ENCODE assay signal across 15 cellular contexts in the genomic region with DNA sequence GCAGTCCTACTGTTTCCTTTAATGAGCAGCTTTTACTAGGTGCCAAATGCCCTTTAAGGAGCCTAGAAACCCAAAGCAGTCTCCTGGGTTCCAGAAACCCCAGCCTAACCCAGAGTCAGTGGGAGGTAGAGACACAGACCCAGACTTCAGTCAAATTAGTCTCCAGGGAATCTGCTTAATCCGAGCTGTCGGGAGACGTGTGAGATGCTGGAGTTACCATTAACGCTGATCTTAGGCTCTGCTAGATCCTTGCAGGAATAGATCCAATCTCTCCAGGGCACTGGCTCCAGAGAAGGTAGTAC.
"Had no signal": no experiment of that assay in that cellular context is flagged by ENCODE, and none has a peak within 500 bp of the region (broad histone marks: within the 10 kb centered on the region; RNA-seq: fewer than 3 reads in every experiment).

No MANE protein-coding gene starts in this region.

- H3K27ac ChIP-seq: ascending aorta, colonic mucosa, epithelial cell of prostate, ovary, vagina, VCaP had no signal

- H3K4me3 ChIP-seq: ascending aorta, colonic mucosa, mucosa of descending colon, ovary, tibial nerve, vagina had no signal

- H3K9me3 ChIP-seq: ascending aorta, colonic mucosa, mucosa of descending colon, ovary, tibial nerve, vagina had no signal

- H3K27me3 ChIP-seq: ascending aorta, colonic mucosa, ovary, tibial nerve, vagina had no signal

- H3K4me1 ChIP-seq: ascending aorta, colonic mucosa, vagina had no signal

- ATAC-seq: activated naive CD8-positive, alpha-beta T cell treated with anti-CD3 and anti-CD28 coated beads, Interleukin-2, amount 50 U/mL, for 24 hours; mucosa of descending colon; naive thymus-derived CD8-positive, alpha-beta T cell had no signal

- DNase-seq: activated CD4-positive, alpha-beta T cell treated with anti-CD3 and anti-CD28 coated beads for 4 hours; activated naive CD4-positive, alpha-beta T cell treated with Interleukin-2 at 50 U/mL for 16 hours; activated naive CD8-positive, alpha-beta T cell treated with anti-CD3 and anti-CD28 coated beads, Interleukin-2, amount 50 U/mL, for 24 hours; colonic mucosa; effector CD8-positive, alpha-beta T cell; left cardiac atrium; mucosa of descending colon; naive thymus-derived CD8-positive, alpha-beta T cell; ovary; T1000 had no signal

- H3K36me3 ChIP-seq: ascending aorta, colonic mucosa, ovary, tibial nerve, vagina had no signal
